Comparison of ENCODE assay signal across 28 cellular contexts in genomic region chr17:14387036-14387435, GRCh38.
"Had no signal": no experiment of that assay in that cellular context is flagged by ENCODE, and none has a peak within 500 bp of the region (broad histone marks: within the 10 kb centered on the region; RNA-seq: fewer than 3 reads in every experiment).

No MANE protein-coding gene starts in this region.

- H3K4me3 ChIP-seq: ascending aorta, SJCRH30, SK-N-MC had no signal

- H3K9ac ChIP-seq: KMS-11 had no signal

- ATAC-seq: activated CD4-positive, alpha-beta T cell treated with anti-CD3 and anti-CD28 coated beads for 36 hours; activated CD4-positive, CD25-positive, alpha-beta regulatory T cell treated with anti-CD3 and anti-CD28 coated beads, Interleukin-2, amount 50 U/mL, for 24 hours; activated CD8-positive, alpha-beta T cell treated with anti-CD3 and anti-CD28 coated beads, Interleukin-2, amount 10 ng/mL, durations not matched to agents 7 days and 5 days; Panc1; WTC11 had no signal

- H3K4me2 ChIP-seq: KMS-11 had no signal

- H3K36me3 ChIP-seq: ascending aorta, SJCRH30 had no signal

- H3K27ac ChIP-seq: ascending aorta, KMS-11, SJCRH30, SK-N-MC had no signal

- H3K27me3 ChIP-seq: ascending aorta, SJCRH30 had no signal

- H3K9me3 ChIP-seq: ascending aorta had no signal

- H3K4me1 ChIP-seq: ascending aorta, SJCRH30 had no signal

- DNase-seq: activated CD4-positive, alpha-beta T cell treated with anti-CD3 and anti-CD28 coated beads for 36 hours; activated CD4-positive, alpha-beta T cell treated with anti-CD3 and anti-CD28 coated beads, Interleukin-2, amount 10 ng/mL, durations not matched to agents 7 days and 5 days; activated CD4-positive, alpha-beta T cell treated with anti-CD3 and anti-CD28 coated beads, Interleukin-2, amount 50 U/mL, for 48 hours; activated CD8-positive, alpha-beta T cell treated with anti-CD3 and anti-CD28 coated beads, Interleukin-2, amount 10 ng/mL, durations not matched to agents 7 days and 5 days; activated gamma-delta T cell; activated naive CD4-positive, alpha-beta T cell treated with Interleukin-2 at 50 U/mL for 16 hours; activated naive CD8-positive, alpha-beta T cell treated with anti-CD3 and anti-CD28 coated beads, Interleukin-2, amount 10 ng/mL, durations not matched to agents 7 days and 5 days; activated T-cell treated with anti-CD3 and anti-CD28 coated beads, Interleukin-2, amount 50 U/mL, for 24 hours; amygdala; NCI-H1092 treated with DMSO at 0.1 percent for 48 hours; NCI-H1417; NCI-H146; NCI-H187; NCI-H2029 treated with DMSO at 0.1 percent for 48 hours; NCI-H2107; NCI-H2171; NCI-H510A; NCI-H526; NCI-H748 treated with DMSO at 0.1 percent for 48 hours; SHP77; SJCRH30; T1000 had no signal
